37 cellular contexts compared by ENCODE assay signal in the genomic region with DNA sequence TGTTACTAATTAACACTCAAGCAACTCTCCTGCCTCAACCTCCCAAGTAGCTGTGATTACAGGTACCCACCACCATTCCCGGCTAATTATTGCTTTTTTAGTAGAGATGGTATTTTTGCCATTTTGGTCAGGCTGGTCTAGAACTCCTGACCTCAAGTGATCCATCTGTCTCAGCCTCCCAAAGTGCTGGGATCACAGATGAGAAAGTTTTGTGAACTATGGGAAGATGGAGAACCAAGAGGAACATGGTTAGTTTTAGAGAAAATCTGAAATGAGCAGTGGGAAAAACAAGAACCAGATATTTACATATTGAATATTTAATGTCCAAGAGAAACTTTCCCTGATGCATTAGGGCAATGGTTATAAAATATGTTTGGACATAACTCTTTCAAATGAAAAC.
A peak's percentile ranks its signal among the peaks of the same experiment; 100 is the strongest.
DNase-seq lines count a peak whose midpoint lies in the region; ATAC-seq, FAIRE-seq and TF ChIP-seq lines count a peak whose summit lies in the region.
"Had no signal": no experiment of that assay in that cellular context is flagged by ENCODE, and none has a peak within 500 bp of the region (broad histone marks: within the 10 kb centered on the region; RNA-seq: fewer than 3 reads in every experiment).

No MANE protein-coding gene starts in this region.

- BruUV-seq in Panc1 (replicated peaks; lab: Mats Ljungman, UMichigan) (no TSS peak), K562 (replicated peaks; lab: Mats Ljungman, UMichigan) (no TSS peak)

- peaks cover 5% of the 10 kb centered on the region for H3K27me3 Mint-ChIP-seq in nephron progenitor cell (ENCODE audit: low read depth, poor library complexity)
- H3K27me3 Mint-ChIP-seq: B cell; CD4-positive, alpha-beta memory T cell; CD4-positive, alpha-beta T cell; CD4-positive, CD25-positive, alpha-beta regulatory T cell had no signal

- no peaks in the 10 kb centered on the region for H4K20me1 ChIP-seq in K562 (replicated peaks; ENCODE audit: control insufficient read depth, insufficient read depth, low read length)
- H4K20me1 ChIP-seq: BLaER1; BLaER1 treated with 17β-estradiol and CSF1 and Interleukin-3, amounts not matched to agents 10 nM and 100 nM had no signal

- H3K4me3 Mint-ChIP-seq in nephron progenitor cell, result no peak overlapping the region
- H3K4me3 Mint-ChIP-seq: B cell; CD14-positive monocyte; CD4-positive, alpha-beta memory T cell; CD4-positive, alpha-beta T cell; CD4-positive, CD25-positive, alpha-beta regulatory T cell; CD8-positive, alpha-beta memory T cell; CD8-positive, alpha-beta T cell had no signal

- TF ChIP-seq CTCF in Panc1 (IDR thresholded peaks at IDR 0.05) (no peak), K562 (IDR thresholded peaks at IDR 0.05 in 2 of 3, conservative IDR thresholded peaks at IDR 0.05 in 1 of 3; ENCODE audit: insufficient read depth in 2 of 3, low read depth in 1 of 3, low read length in 3 of 3) (no peak), nephron progenitor cell (IDR thresholded peaks at IDR 0.05) (no peak), pancreas (IDR thresholded peaks at IDR 0.05) (no peak), stomach (IDR thresholded peaks at IDR 0.05) (no peak)

- TF ChIP-seq POLR2A in H54 (IDR thresholded peaks at IDR 0.05; ENCODE audit: low read depth, low read length) (no peak), K562 (conservative IDR thresholded peaks at IDR 0.05) (no peak), stomach (IDR thresholded peaks at IDR 0.05) (no peak)

- FAIRE-seq in H54 (lab: Jason Lieb, UNC), result peak; percentile 45
- FAIRE-seq in K562 (lab: Jason Lieb, UNC), result no peak
- FAIRE-seq in pancreas (lab: Jason Lieb, UNC), result no peak
- FAIRE-seq: A204.1, A549, D721Med had no signal

- no peak for TF ChIP-seq RAD21 in K562 (CRISPR knock-in tag; conservative IDR thresholded peaks at IDR 0.05 in 1 of 2, IDR thresholded peaks at IDR 0.05 in 1 of 2)

- peak overlapping the region; percentile 78 for H3K27ac Mint-ChIP-seq in nephron progenitor cell
- H3K27ac Mint-ChIP-seq: B cell; CD14-positive monocyte; CD4-positive, alpha-beta memory T cell; CD4-positive, alpha-beta T cell; CD4-positive, CD25-positive, alpha-beta regulatory T cell; CD8-positive, alpha-beta memory T cell; CD8-positive, alpha-beta T cell had no signal

- no peaks in the 10 kb centered on the region for H3K36me3 ChIP-seq in Panc1 (ENCODE audit: control insufficient read depth, insufficient read depth, low read length)
- no peaks in the 10 kb centered on the region for H3K36me3 ChIP-seq in K562 (ENCODE audit: control insufficient read depth, insufficient read depth, low read length)
- H3K36me3 ChIP-seq in pancreas, result no peaks in the 10 kb centered on the region
- H3K36me3 ChIP-seq in stomach, result no peaks in the 10 kb centered on the region
- H3K36me3 ChIP-seq: BE2C; BLaER1; BLaER1 treated with 17β-estradiol and CSF1 and Interleukin-3, amounts not matched to agents 10 nM and 100 nM had no signal

- intact Hi-C loops in Panc1 (cut with micrococcal nuclease; ENCODE audit: unreplicated experiment), result no loop called here
- intact Hi-C loops in K562 (cut with micrococcal nuclease), result no loop called here
- intact Hi-C loops in pancreas (cut with DNase I), result no loop called here
- intact Hi-C loops in stomach (cut with DNase I; ENCODE audit: low total_unique reads), result no loop called here

- H3K4me3 ChIP-seq in Panc1 (ENCODE audit: low read depth in 2 of 2, low read length in 2 of 2) (no peak overlapping the region), K562 (no peak overlapping the region), pancreas (no peak overlapping the region), stomach (no peak overlapping the region)
- H3K4me3 ChIP-seq: A549; BLaER1; BLaER1 treated with 17β-estradiol and CSF1 and Interleukin-3, amounts not matched to agents 10 nM and 100 nM had no signal

- 0% methylated on average over 1 of the region's 1 CpG for WGBS in K562 (ENCODE audit: insufficient coverage, low coverage, missing lambda C conversion rate)
- WGBS in pancreas, 2 donors, result 87 to 100% methylated on average over 1 of the region's 1 CpG
- 63 to 86% (median 83%) methylated on average over 1 of the region's 1 CpG for WGBS in stomach, 5 donors

- TF ChIP-seq EP300 in K562 (IDR thresholded peaks at IDR 0.05; ENCODE audit: low read length), result no peak
- TF ChIP-seq EP300 in stomach (IDR thresholded peaks at IDR 0.05), result no peak

- peaks cover 11% of the 10 kb centered on the region for H3K4me1 Mint-ChIP-seq in nephron progenitor cell
- H3K4me1 Mint-ChIP-seq: B cell; CD14-positive monocyte; CD4-positive, alpha-beta memory T cell; CD4-positive, CD25-positive, alpha-beta regulatory T cell; CD8-positive, alpha-beta memory T cell had no signal

- CTCF ChIA-PET in Panc1 (lab: Charles Lee), result no interaction called here
- CTCF ChIA-PET in K562 (lab: Yijun Ruan, JAX; ENCODE audit: low intra/inter-chr PET ratio), result no interaction called here

- no peaks in the 10 kb centered on the region for H3K9me3 Mint-ChIP-seq in nephron progenitor cell
- H3K9me3 Mint-ChIP-seq: CD8-positive, alpha-beta T cell had no signal

- no peak overlapping the region for H3K9ac ChIP-seq in K562 (ENCODE audit: insufficient read depth in 1 of 2, low read depth in 2 of 2, low read length in 2 of 2)
- H3K9ac ChIP-seq: BLaER1; BLaER1 treated with 17β-estradiol and CSF1 and Interleukin-3, amounts not matched to agents 10 nM and 100 nM had no signal

- ATAC-seq in Panc1, result no peak
- no peak for ATAC-seq in K562
- ATAC-seq in pancreas, result no peak
- no peak for ATAC-seq in GM21825 (IDR thresholded peaks at IDR 0.05; ENCODE audit: unreplicated experiment)
- no peak for ATAC-seq in GM18502 (IDR thresholded peaks at IDR 0.05; ENCODE audit: poor library complexity, unreplicated experiment)
- ATAC-seq: A549; CD8-positive, alpha-beta T cell had no signal

- no peaks in the 10 kb centered on the region for H3K9me1 ChIP-seq in K562 (ENCODE audit: control insufficient read depth, insufficient read depth, low read length)

- H2AFZ ChIP-seq in K562 (ENCODE audit: low read depth, low read length), result no peak overlapping the region

- POLR2A ChIA-PET in Panc1 (lab: Charles Lee), result no interaction called here
- POLR2A ChIA-PET in K562 (lab: Yijun Ruan, JAX), result interaction anchor here (0.9 kb wide), 1 partner anchor 40 kb away, joined by 3 read pairs; no protein-coding TSS in a partner anchor

- H3K27ac ChIP-seq in Panc1 (ENCODE audit: low read length), result peak overlapping the region; percentile 23; the same call in 1 of the 2 replicates
- H3K27ac ChIP-seq in K562 (ENCODE audit: extremely low read depth, low read depth, low read length), result no peak overlapping the region
- H3K27ac ChIP-seq in pancreas, result no peak overlapping the region
- H3K27ac ChIP-seq in stomach, result no peak overlapping the region
- H3K27ac ChIP-seq: 22Rv1; A549; BLaER1; BLaER1 treated with 17β-estradiol and CSF1 and Interleukin-3, amounts not matched to agents 10 nM and 100 nM; C4-2B had no signal

- no peak for DNase-seq in H54 (ENCODE audit: insufficient read length, low spot score)
- DNase-seq in Panc1 (ENCODE audit: low read depth, low spot score), result no peak
- DNase-seq in K562 (ENCODE audit: extremely low read depth in 1 of 4, low spot score in 3 of 4), result no peak
- DNase-seq in nephron progenitor cell, result no peak
- no peak for DNase-seq in pancreas
- DNase-seq in stomach, result no peak
- DNase-seq: 8988T; ACHN; AML-193; BE2C; C1 segment of cervical spinal cord; Caco-2; Calu3; CD4-positive, alpha-beta memory T cell; CD4-positive, alpha-beta T cell; CD4-positive, CD25-positive, alpha-beta regulatory T cell; CD8-positive, alpha-beta memory T cell; CD8-positive, alpha-beta T cell; COR-L47; DMS 273 treated with DMSO at 0.1 percent for 48 hours; DMS153; DMS53; DMS79; DMS79 treated with DMSO at 0.1 percent for 48 hours; DND-41; EL had no signal

- no peak overlapping the region for H3K4me2 ChIP-seq in K562 (ENCODE audit: insufficient read depth, low read length)
- H3K4me2 ChIP-seq: A549; BLaER1; BLaER1 treated with 17β-estradiol and CSF1 and Interleukin-3, amounts not matched to agents 10 nM and 100 nM had no signal

- H3K4me1 ChIP-seq in Panc1 (ENCODE audit: control insufficient read depth, insufficient read depth, low read length) (no peaks in the 10 kb centered on the region), K562 (replicated peaks in 1 of 2; ENCODE audit: control insufficient read depth in 2 of 2, insufficient read depth in 2 of 2, low read length in 2 of 2) (no peaks in the 10 kb centered on the region), pancreas (no peaks in the 10 kb centered on the region), stomach (no peaks in the 10 kb centered on the region)
- H3K4me1 ChIP-seq: BE2C; BLaER1; BLaER1 treated with 17β-estradiol and CSF1 and Interleukin-3, amounts not matched to agents 10 nM and 100 nM had no signal

- H3K9me3 ChIP-seq in Panc1 (ENCODE audit: control insufficient read depth, insufficient read depth, low read depth, low read length) (no peaks in the 10 kb centered on the region), K562 (replicated peaks; ENCODE audit: control insufficient read depth, insufficient read depth, low read depth, low read length) (0 out of 2 replicates have a peak, but pooled peaks cover 4% of the 10 kb centered on the region), pancreas (no peaks in the 10 kb centered on the region), stomach (peaks cover 0 to 17% (median 3%) of the 10 kb centered on the region in 4 donors)
- H3K9me3 ChIP-seq: A549; BE2C; BLaER1; BLaER1 treated with 17β-estradiol and CSF1 and Interleukin-3, amounts not matched to agents 10 nM and 100 nM; Caco-2 had no signal

- no peaks in the 10 kb centered on the region for H3K36me3 Mint-ChIP-seq in nephron progenitor cell (ENCODE audit: low read depth)
- H3K36me3 Mint-ChIP-seq: CD14-positive monocyte; CD4-positive, alpha-beta memory T cell; CD4-positive, CD25-positive, alpha-beta regulatory T cell; CD8-positive, alpha-beta memory T cell; CD8-positive, alpha-beta T cell had no signal

- in situ Hi-C loops in Panc1 (cut with HindIII; ENCODE audit: low pct_unique_long_range_greater_than_20kb, low sequenced_read_pairs), result no loop called here
- in situ Hi-C loops in K562 (cut with MboI), result no loop called here

- H3K79me2 ChIP-seq in K562 (ENCODE audit: control insufficient read depth, insufficient read depth, low read length), result no peaks in the 10 kb centered on the region

- H3K27me3 ChIP-seq in Panc1 (ENCODE audit: control insufficient read depth, insufficient read depth, low read length) (no peaks in the 10 kb centered on the region), K562 (ENCODE audit: control insufficient read depth in 2 of 2, insufficient read depth in 2 of 2, low read length in 2 of 2) (no peaks in the 10 kb centered on the region; a peak in 1 of 5 replicates), pancreas (no peaks in the 10 kb centered on the region), stomach (no peaks in the 10 kb centered on the region)
- H3K27me3 ChIP-seq: BE2C; BLaER1; BLaER1 treated with 17β-estradiol and CSF1 and Interleukin-3, amounts not matched to agents 10 nM and 100 nM had no signal

TF ChIP-seq in K562, 482 proteins besides CTCF, POLR2A, EP300 and RAD21 (continues in another document):
- no peak for TF ChIP-seq ZNF184 (CRISPR knock-in tag; IDR thresholded peaks at IDR 0.05)
- TF ChIP-seq ZNF197 (CRISPR knock-in tag; IDR thresholded peaks at IDR 0.05; ENCODE audit: low read depth), result no peak
- TF ChIP-seq CHD2 (IDR thresholded peaks at IDR 0.05; ENCODE audit: low read depth, low read length), result no peak
- no peak for TF ChIP-seq POLR2H (tag; IDR thresholded peaks at IDR 0.05; ENCODE audit: low read depth)
